In genomic region chr11:36460220-36460619, GRCh38 we compare ENCODE assay signal across 25 cellular contexts. TPM values are rescaled to one million over a fixed set of nuclear protein-coding genes. Genes with fewer than 3 reads are reported as not detected.
DNase-seq lines count a peak whose midpoint lies in the region; ATAC-seq, FAIRE-seq and TF ChIP-seq lines count a peak whose summit lies in the region.
"Had no signal": no experiment of that assay in that cellular context is flagged by ENCODE, and none has a peak within 500 bp of the region (broad histone marks: within the 10 kb centered on the region; RNA-seq: fewer than 3 reads in every experiment).

No MANE protein-coding gene starts in this region.

- TF ChIP-seq CTCF in H1 (IDR thresholded peaks at IDR 0.05; ENCODE audit: control extremely low read depth in 1 of 3, insufficient read depth in 1 of 3, low read depth in 1 of 3, low read length in 3 of 3): no peak
- no peak for TF ChIP-seq CTCF in OCI-LY7 (conservative IDR thresholded peaks at IDR 0.05; ENCODE audit: low read length)

- ATAC-seq in stimulated activated naive CD8-positive, alpha-beta T cell treated with anti-CD3 and anti-CD28 coated beads, Interleukin-15, Interleukin-2, amounts not matched to agents 100 U/mL and 50 U/mL, for 24 hours: peak; percentile 38
- ATAC-seq: activated T-cell treated with anti-CD3 and anti-CD28 coated beads, Interleukin-2, amount 50 U/mL, for 4 hours; esophagus mucosa; heart right ventricle; left cardiac atrium; right lobe of liver had no signal

- no peak overlapping the region for H3K9ac ChIP-seq in H1 (replicated peaks in 1 of 4; ENCODE audit: extremely low read depth in 1 of 4, low read depth in 3 of 4, low read length in 3 of 4)

- no peak for TF ChIP-seq RAD21 in H1 (IDR thresholded peaks at IDR 0.05 in 1 of 2, conservative IDR thresholded peaks at IDR 0.05 in 1 of 2; ENCODE audit: low read depth in 2 of 2, low read length in 2 of 2)

- no peak overlapping the region for H4K5ac ChIP-seq in H1 (ENCODE audit: insufficient read length, low read depth, low read length)

- H3K79me2 ChIP-seq in H1 (ENCODE audit: control insufficient read depth in 1 of 2, insufficient read depth in 2 of 2, low read length in 2 of 2) (no peaks in the 10 kb centered on the region), OCI-LY7 (ENCODE audit: insufficient read depth, low read depth, low read length) (no peaks in the 10 kb centered on the region)

- H4K20me1 ChIP-seq in H1 (replicated peaks in 1 of 2; ENCODE audit: control insufficient read depth in 1 of 2, insufficient read depth in 2 of 2, low read length in 2 of 2): no peaks in the 10 kb centered on the region
- no peaks in the 10 kb centered on the region for H4K20me1 ChIP-seq in OCI-LY7 (ENCODE audit: insufficient read depth, low read length)

- no peaks in the 10 kb centered on the region for H3K27me3 ChIP-seq in H1 (replicated peaks in 1 of 4; ENCODE audit: control insufficient read depth in 3 of 4, extremely low read depth in 1 of 4, insufficient read depth in 3 of 4, low read length in 3 of 4)
- H3K27me3 ChIP-seq: heart right ventricle, right lobe of liver, SJCRH30, tibial nerve had no signal

- H2AK5ac ChIP-seq in H1 (ENCODE audit: low read depth, low read length): no peak overlapping the region

- no peak for FAIRE-seq in H1 (lab: Jason Lieb, UNC)
- FAIRE-seq: G401.6 had no signal

- no peak overlapping the region for H2BK20ac ChIP-seq in H1 (ENCODE audit: low read length)

- H3K36me3 ChIP-seq in H1 (ENCODE audit: control insufficient read depth in 2 of 4, insufficient read depth in 4 of 4, low read length in 3 of 4) (no peaks in the 10 kb centered on the region), OCI-LY7 (ENCODE audit: insufficient read depth, low read length) (no peaks in the 10 kb centered on the region)
- H3K36me3 ChIP-seq: prostate gland, right lobe of liver, WERI-Rb-1 had no signal

- no peak overlapping the region for H3K4ac ChIP-seq in H1 (replicated peaks; ENCODE audit: insufficient read length, low read depth, low read length)

- no peak overlapping the region for H4K91ac ChIP-seq in H1 (replicated peaks; ENCODE audit: insufficient read length, low read length)

- no peaks in the 10 kb centered on the region for H3K79me1 ChIP-seq in H1 (ENCODE audit: low read depth, low read length)

- no peaks in the 10 kb centered on the region for H3K9me2 ChIP-seq in OCI-LY7 (ENCODE audit: insufficient read depth, low read length)

- H3K4me2 ChIP-seq in H1 (ENCODE audit: insufficient read depth in 1 of 2, low read depth in 2 of 2, low read length in 2 of 2) (no peak overlapping the region), OCI-LY7 (ENCODE audit: low read length) (no peak overlapping the region)

- no peak overlapping the region for H2BK15ac ChIP-seq in H1 (ENCODE audit: low read length)

- H2BK120ac ChIP-seq in H1 (replicated peaks; ENCODE audit: low read depth, low read length): no peak overlapping the region

- H3K27ac ChIP-seq in H1 (ENCODE audit: low read depth, low read length) (no peak overlapping the region), OCI-LY7 (ENCODE audit: low read depth, low read length, poor library complexity, severe bottlenecking) (no peak overlapping the region)
- H3K27ac ChIP-seq: heart right ventricle, prostate gland, right lobe of liver, SJCRH30, tibial nerve, WERI-Rb-1 had no signal

- POLR2A ChIA-PET in H1 (lab: Charles Lee; ENCODE audit: partially characterized antibody) (interaction anchor here (0.6 kb wide), 1 partner anchor 534 kb away, joined by 3 read pairs; no protein-coding TSS in a partner anchor), OCI-LY7 (lab: Charles Lee) (no interaction called here)

- TF ChIP-seq POLR2A in H1 (IDR thresholded peaks at IDR 0.05; ENCODE audit: control extremely low read depth in 1 of 2, low read depth in 2 of 2, low read length in 2 of 2): no peak

- intact Hi-C loops in OCI-LY7 (cut with micrococcal nuclease; ENCODE audit: unreplicated experiment): no loop called here

- BruUV-seq in OCI-LY7 (replicated peaks; lab: Mats Ljungman, UMichigan): no TSS peak

- H3K23me2 ChIP-seq in H1 (ENCODE audit: low read depth, low read length): no peaks in the 10 kb centered on the region

- WGBS in H1 (ENCODE audit: extremely low coverage in 1 of 2, insufficient coverage in 1 of 2, insufficient read length in 1 of 2, insufficient replicate concordance in 2 of 2, low coverage in 1 of 2, low lambda C conversion rate in 2 of 2, missing lambda C conversion rate in 1 of 2), 2 experiments: 76% methylated on average over 10 of the region's 10 CpGs; no CpG with 5 or more reads in 1 of the 2 experiments

- no peak for TF ChIP-seq EP300 in H1 (IDR thresholded peaks at IDR 0.05; ENCODE audit: borderline replicate concordance in 1 of 2, low read depth in 2 of 2, low read length in 2 of 2)

- H3K18ac ChIP-seq in H1 (ENCODE audit: extremely low read depth, low read length): no peak overlapping the region

- H2BK5ac ChIP-seq in H1 (ENCODE audit: low read depth, low read length): no peak overlapping the region

- H3K23ac ChIP-seq in H1 (ENCODE audit: insufficient read length): no peak overlapping the region

- CTCF ChIA-PET in H1 (lab: Charles Lee; ENCODE audit: partially characterized antibody): interaction anchor here (0.6 to 4.0 kb wide), 11 partner anchors 8 to 638 kb away, joined by 3 to 29 read pairs (median 7); no protein-coding TSS in a partner anchor
- CTCF ChIA-PET in OCI-LY7 (lab: Charles Lee; ENCODE audit: unreplicated experiment): no interaction called here

- H3K4me1 ChIP-seq in H1 (replicated peaks in 1 of 4; ENCODE audit: control insufficient read depth in 3 of 4, insufficient read depth in 4 of 4, low read length in 3 of 4): peaks cover 0 to 16% (median 4%) of the 10 kb centered on the region in 4 experiments; a peak in 5 of 7 replicates
- H3K4me1 ChIP-seq in OCI-LY7 (ENCODE audit: insufficient read depth, low read length, poor library complexity, severe bottlenecking): no peaks in the 10 kb centered on the region
- H3K4me1 ChIP-seq: prostate gland, right lobe of liver had no signal

- no peak overlapping the region for H3K4me3 ChIP-seq in Jurkat, Clone E6-1 (ENCODE audit: low read length)
- no peak overlapping the region for H3K4me3 ChIP-seq in H1 (ENCODE audit: extremely low read depth in 1 of 4, insufficient read depth in 2 of 4, low read depth in 3 of 4, low read length in 4 of 4)
- no peak overlapping the region for H3K4me3 ChIP-seq in OCI-LY7 (ENCODE audit: low read depth, low read length, poor library complexity, severe bottlenecking)
- H3K4me3 ChIP-seq: heart right ventricle, prostate gland, right lobe of liver, SJCRH30, tibial nerve had no signal

- no peak overlapping the region for H2BK12ac ChIP-seq in H1 (ENCODE audit: low read depth, low read length)

- no peaks in the 10 kb centered on the region for H3K9me3 ChIP-seq in H1 (ENCODE audit: insufficient read depth in 2 of 2, low read depth in 1 of 2, low read length in 1 of 2)
- no peaks in the 10 kb centered on the region for H3K9me3 ChIP-seq in OCI-LY7 (ENCODE audit: low read length)
- H3K9me3 ChIP-seq: heart right ventricle, prostate gland, right lobe of liver, SJCRH30, tibial nerve had no signal

- H3K56ac ChIP-seq in H1 (replicated peaks; ENCODE audit: insufficient read length, low read depth, low read length): no peak overlapping the region

- H2AFZ ChIP-seq in H1 (ENCODE audit: low read length): no peak overlapping the region
- H2AFZ ChIP-seq in OCI-LY7 (ENCODE audit: low read length): no peak overlapping the region

- H4K8ac ChIP-seq in H1 (ENCODE audit: extremely low read depth, insufficient read depth, low read length): peak overlapping the region; percentile 1; the same call in 1 of the 2 replicates

- peak; percentile 78 for DNase-seq in Jurkat, Clone E6-1 (ENCODE audit: low read depth, low spot score)
- peak in 1 of 2 experiments; percentile 65 for DNase-seq in H1 (ENCODE audit: low read depth in 1 of 2, low spot score in 2 of 2)
- peak; percentile 51 for DNase-seq in medulla oblongata (ENCODE audit: extremely low spot score)
- no peak for DNase-seq in stimulated activated naive CD8-positive, alpha-beta T cell treated with anti-CD3 and anti-CD28 coated beads, Interleukin-15, Interleukin-2, amounts not matched to agents 100 U/mL and 50 U/mL, for 24 hours
- no peak for DNase-seq in NCI-H69 (lab: John Stamatoyannopoulos, UW)
- DNase-seq in NCI-H2081 treated with DMSO at 0.1 percent for 48 hours (lab: John Stamatoyannopoulos, UW): no peak
- no peak for DNase-seq in OCI-LY7 (ENCODE audit: low spot score)
- DNase-seq: activated CD4-positive, alpha-beta T cell treated with anti-CD3 and anti-CD28 coated beads for 48 hours; activated gamma-delta T cell treated with Interleukin-2 at 50 U/mL for 16 hours; activated T-cell treated with anti-CD3 and anti-CD28 coated beads, Interleukin-2, amount 50 U/mL, for 4 hours; DMS79; foreskin fibroblast; heart right ventricle; left cardiac atrium; mammary epithelial cell; NCI-H1694; NCI-H446 treated with DMSO at 0.1 percent for 48 hours; right lobe of liver; SJCRH30; stimulated activated CD4-positive, alpha-beta T cell treated with anti-CD3 and anti-CD28 coated beads, Interleukin-2, amount 100 ng/mL, for 48 hours; WERI-Rb-1 had no signal

- H3K14ac ChIP-seq in H1 (ENCODE audit: insufficient read length): no peak overlapping the region

TF ChIP-seq in H1, 55 proteins besides CTCF, POLR2A, EP300 and RAD21 (continues in another document):
- TF ChIP-seq E2F6 (IDR thresholded peaks at IDR 0.05): no peak
- no peak for TF ChIP-seq BACH1 (IDR thresholded peaks at IDR 0.05; ENCODE audit: low read length)
- TF ChIP-seq ATF3 (IDR thresholded peaks at IDR 0.05; ENCODE audit: insufficient read depth, low read depth, low read length): no peak

RNA-seq across cellular contexts. Expression of gene TRAF6, which starts 49.9 kb away (rescaled TPM):
- polyA plus RNA-seq in Jurkat, Clone E6-1 (2012; ENCODE audit: insufficient read depth, insufficient read length): 8.4 TPM
- 8.8 and 9.4 TPM in 2 replicates for total RNA-seq in H1 (2021; fragmentation: NEBNext Ultra II Directional; extraction: Animal tissue kit (Norgen Biotek cat#: 25700))
- polyA plus RNA-seq in H1 (2011; rRNA removed): 2.6 and 4.6 TPM in 2 replicates
- polyA plus RNA-seq in H1 (2011; cell fraction: cytosol; rRNA removed): 3.7 TPM
- polyA plus RNA-seq in H1 (2011; cell fraction: nucleus; rRNA removed): 5.2 TPM
- 4.2 to 5.0 TPM (median 4.5 TPM) in 4 replicates for polyA plus RNA-seq in H1 (2012, experiment 1 of 2)
- 0.45 TPM for polyA plus RNA-seq in H1 (2012, experiment 2 of 2)
- 4.4 TPM for polyA plus RNA-seq in H1 (2013, experiment 1 of 2)
- 4.3 TPM for polyA plus RNA-seq in H1 (2013, experiment 2 of 2)
- polyA minus RNA-seq in H1 (2011; rRNA and poly(A)+ RNA removed): 10.4 and 13.4 TPM in 2 replicates
- polyA minus RNA-seq in H1 (2011; cell fraction: cytosol; rRNA and poly(A)+ RNA removed): 4.9 TPM
- polyA minus RNA-seq in H1 (2011; cell fraction: nucleus; rRNA and poly(A)+ RNA removed): 11.3 TPM
- 5.5 and 6.8 TPM in 2 replicates for total RNA-seq in OCI-LY7 (2014; rRNA removed; shearing (Covaris generic))
- 10.2 and 11.4 TPM in 2 replicates for total RNA-seq in OCI-LY7 (2022)

Comparison
In these comparisons a context has a peak if more than half of its experiments do, and no peak if none do; other contexts are left out.
1. DNase-seq: peak in Jurkat, Clone E6-1 (single experiment) and medulla oblongata (single experiment); none in stimulated activated naive CD8-positive, alpha-beta T cell treated with anti-CD3 and anti-CD28 coated beads, Interleukin-15, Interleukin-2, amounts not matched to agents 100 U/mL and 50 U/mL, for 24 hours (single experiment), NCI-H69 (single experiment), NCI-H2081 treated with DMSO at 0.1 percent for 48 hours (single experiment) and OCI-LY7 (single experiment).